Comparison of ENCODE assay signal across 33 cellular contexts in genomic region chr17:50464121-50464520, GRCh38. TPM values are rescaled to one million over a fixed set of nuclear protein-coding genes. Genes with fewer than 3 reads are reported as not detected.
"Had no signal": no experiment of that assay in that cellular context is flagged by ENCODE, and none has a peak within 500 bp of the region (broad histone marks: within the 10 kb centered on the region; RNA-seq: fewer than 3 reads in every experiment).

No MANE protein-coding gene starts in this region.

- H3K4me1 Mint-ChIP-seq: activated naive CD8-positive, alpha-beta T cell treated with anti-CD3 and anti-CD28 coated beads for 36 hours had no signal

- H3K9me3 Mint-ChIP-seq: activated CD4-positive, alpha-beta memory T cell treated with anti-CD3 and anti-CD28 coated beads for 36 hours; activated CD4-positive, alpha-beta T cell treated with anti-CD3 and anti-CD28 coated beads, Interleukin-2, amount 10 ng/mL, durations not matched to agents 24 days and 14 days; activated naive CD4-positive, alpha-beta T cell treated with anti-CD3 and anti-CD28 coated beads, Interleukin-2, amount 50 U/mL, for 24 hours; activated naive CD8-positive, alpha-beta T cell treated with anti-CD3 and anti-CD28 coated beads for 36 hours; activated naive CD8-positive, alpha-beta T cell treated with anti-CD3 and anti-CD28 coated beads, Interleukin-2, amount 50 U/mL, for 24 hours; activated T-cell treated with anti-CD3 and anti-CD28 coated beads, Interleukin-2, amount 50 U/mL, for 72 hours; effector memory CD8-positive, alpha-beta T cell had no signal

- H3K36me3 Mint-ChIP-seq: activated CD4-positive, alpha-beta memory T cell treated with anti-CD3 and anti-CD28 coated beads for 36 hours; activated CD8-positive, alpha-beta memory T cell treated with anti-CD3 and anti-CD28 coated beads, Interleukin-2, amount 10 ng/mL, durations not matched to agents 7 days and 5 days; activated naive CD4-positive, alpha-beta T cell treated with anti-CD3 and anti-CD28 coated beads, Interleukin-2, amount 50 U/mL, for 24 hours; activated naive CD8-positive, alpha-beta T cell treated with anti-CD3 and anti-CD28 coated beads for 36 hours had no signal

- DNase-seq: activated CD4-positive, alpha-beta memory T cell treated with anti-CD3 and anti-CD28 coated beads for 36 hours; activated CD4-positive, alpha-beta T cell treated with anti-CD3 and anti-CD28 coated beads for 36 hours; activated CD4-positive, alpha-beta T cell treated with anti-CD3 and anti-CD28 coated beads, Interleukin-2, amount 10 ng/mL, durations not matched to agents 24 days and 14 days; activated CD4-positive, CD25-positive, alpha-beta regulatory T cell; activated CD4-positive, CD25-positive, alpha-beta regulatory T cell treated with anti-CD3 and anti-CD28 coated beads, Interleukin-2, amount 50 U/mL, for 72 hours; activated CD8-positive, alpha-beta memory T cell treated with anti-CD3 and anti-CD28 coated beads, Interleukin-2, amount 10 ng/mL, durations not matched to agents 7 days and 5 days; activated CD8-positive, alpha-beta memory T cell treated with anti-CD3 and anti-CD28 coated beads, Interleukin-2, amount 50 U/mL, for 4 hours; activated CD8-positive, alpha-beta T cell treated with anti-CD3 and anti-CD28 coated beads, Interleukin-2, amount 10 ng/mL, durations not matched to agents 7 days and 5 days; activated gamma-delta T cell; activated naive CD4-positive, alpha-beta T cell; activated naive CD8-positive, alpha-beta T cell treated with anti-CD3 and anti-CD28 coated beads for 36 hours; activated naive CD8-positive, alpha-beta T cell treated with anti-CD3 and anti-CD28 coated beads, Interleukin-2, amount 50 U/mL, for 24 hours; activated T-cell treated with anti-CD3 and anti-CD28 coated beads, Interleukin-2, amount 50 U/mL, for 1 hour; activated T-cell treated with anti-CD3 and anti-CD28 coated beads, Interleukin-2, amount 50 U/mL, for 72 hours; adrenal gland; amygdala; body of pancreas; caudate nucleus; cortex of kidney; dermis blood vessel endothelial cell; effector CD4-positive, alpha-beta T cell; effector memory CD8-positive, alpha-beta T cell; erythroblast; foreskin keratinocyte; gastrocnemius medialis; glutamatergic neuron; heart left ventricle; T-helper 2 cell had no signal

- ATAC-seq: activated CD4-positive, alpha-beta T cell treated with anti-CD3 and anti-CD28 coated beads for 36 hours; activated CD8-positive, alpha-beta memory T cell treated with anti-CD3 and anti-CD28 coated beads, Interleukin-2, amount 10 ng/mL, durations not matched to agents 7 days and 5 days; activated CD8-positive, alpha-beta T cell treated with anti-CD3 and anti-CD28 coated beads, Interleukin-2, amount 10 ng/mL, durations not matched to agents 7 days and 5 days; activated naive CD8-positive, alpha-beta T cell treated with anti-CD3 and anti-CD28 coated beads, Interleukin-2, amount 50 U/mL, for 24 hours; activated T-cell treated with anti-CD3 and anti-CD28 coated beads, Interleukin-2, amount 50 U/mL, for 72 hours; body of pancreas; effector memory CD8-positive, alpha-beta T cell; foreskin keratinocyte; gastrocnemius medialis; heart left ventricle had no signal

- H3K9me3 ChIP-seq: adrenal gland, body of pancreas, esophagus muscularis mucosa, gastrocnemius medialis, heart left ventricle had no signal

- H3K27me3 ChIP-seq: adrenal gland, body of pancreas, gastrocnemius medialis had no signal

- H3K27ac ChIP-seq: adrenal gland, body of pancreas, esophagus muscularis mucosa, foreskin keratinocyte, gastrocnemius medialis, heart left ventricle had no signal

- H3K4me3 Mint-ChIP-seq: activated CD4-positive, alpha-beta memory T cell treated with anti-CD3 and anti-CD28 coated beads for 36 hours; activated CD4-positive, alpha-beta T cell treated with anti-CD3 and anti-CD28 coated beads for 36 hours; activated CD4-positive, alpha-beta T cell treated with anti-CD3 and anti-CD28 coated beads, Interleukin-2, amount 10 ng/mL, durations not matched to agents 24 days and 14 days; activated CD8-positive, alpha-beta memory T cell treated with anti-CD3 and anti-CD28 coated beads, Interleukin-2, amount 10 ng/mL, durations not matched to agents 7 days and 5 days; activated CD8-positive, alpha-beta T cell treated with anti-CD3 and anti-CD28 coated beads, Interleukin-2, amount 10 ng/mL, durations not matched to agents 7 days and 5 days; activated naive CD4-positive, alpha-beta T cell treated with anti-CD3 and anti-CD28 coated beads, Interleukin-2, amount 50 U/mL, for 24 hours; activated naive CD8-positive, alpha-beta T cell treated with anti-CD3 and anti-CD28 coated beads for 36 hours; activated naive CD8-positive, alpha-beta T cell treated with anti-CD3 and anti-CD28 coated beads, Interleukin-2, amount 50 U/mL, for 24 hours; activated T-cell treated with anti-CD3 and anti-CD28 coated beads, Interleukin-2, amount 50 U/mL, for 72 hours; effector memory CD8-positive, alpha-beta T cell had no signal

- H3K27ac Mint-ChIP-seq: activated CD4-positive, alpha-beta memory T cell treated with anti-CD3 and anti-CD28 coated beads for 36 hours; activated CD4-positive, alpha-beta T cell treated with anti-CD3 and anti-CD28 coated beads for 36 hours; activated CD4-positive, alpha-beta T cell treated with anti-CD3 and anti-CD28 coated beads, Interleukin-2, amount 10 ng/mL, durations not matched to agents 24 days and 14 days; activated CD8-positive, alpha-beta memory T cell treated with anti-CD3 and anti-CD28 coated beads, Interleukin-2, amount 10 ng/mL, durations not matched to agents 7 days and 5 days; activated CD8-positive, alpha-beta T cell treated with anti-CD3 and anti-CD28 coated beads, Interleukin-2, amount 10 ng/mL, durations not matched to agents 7 days and 5 days; activated naive CD4-positive, alpha-beta T cell treated with anti-CD3 and anti-CD28 coated beads, Interleukin-2, amount 50 U/mL, for 24 hours; activated naive CD8-positive, alpha-beta T cell treated with anti-CD3 and anti-CD28 coated beads for 36 hours; activated naive CD8-positive, alpha-beta T cell treated with anti-CD3 and anti-CD28 coated beads, Interleukin-2, amount 50 U/mL, for 24 hours; activated T-cell treated with anti-CD3 and anti-CD28 coated beads, Interleukin-2, amount 50 U/mL, for 72 hours; effector memory CD8-positive, alpha-beta T cell had no signal

- FAIRE-seq: colon had no signal

- H3K4me3 ChIP-seq: adrenal gland, body of pancreas, esophagus muscularis mucosa, gastrocnemius medialis, heart left ventricle had no signal

- H3K36me3 ChIP-seq: gastrocnemius medialis had no signal

- H3K4me1 ChIP-seq: foreskin keratinocyte had no signal

RNA-seq across cellular contexts. Expression of gene CHAD, which starts 4.6 kb away (rescaled TPM):
- total RNA-seq: activated CD4-positive, alpha-beta memory T cell treated with anti-CD3 and anti-CD28 coated beads for 36 hours; activated CD4-positive, alpha-beta T cell treated with anti-CD3 and anti-CD28 coated beads for 36 hours; activated CD4-positive, alpha-beta T cell treated with anti-CD3 and anti-CD28 coated beads, Interleukin-2, amount 10 ng/mL, durations not matched to agents 24 days and 14 days; activated CD8-positive, alpha-beta memory T cell treated with anti-CD3 and anti-CD28 coated beads for 36 hours; activated CD8-positive, alpha-beta memory T cell treated with anti-CD3 and anti-CD28 coated beads, Interleukin-2, amount 10 ng/mL, durations not matched to agents 7 days and 5 days; activated CD8-positive, alpha-beta T cell treated with anti-CD3 and anti-CD28 coated beads, Interleukin-2, amount 10 ng/mL, durations not matched to agents 7 days and 5 days; activated naive CD8-positive, alpha-beta T cell treated with anti-CD3 and anti-CD28 coated beads for 36 hours; activated T-cell treated with anti-CD3 and anti-CD28 coated beads, Interleukin-2, amount 50 U/mL, for 72 hours; dermis blood vessel endothelial cell; esophagus muscularis mucosa; foreskin keratinocyte; T-helper 1 cell treated with Interleukin-12 subunit alpha and Interleukin-12 subunit beta and Interleukin-4 antibody, amounts not matched to agents 30 ng/mL and 1 ng/mL, for 36 hours had no signal
- polyA plus RNA-seq: foreskin keratinocyte had no signal

RNA-seq across cellular contexts. Expression of gene MYCBPAP, which starts 44.1 kb away (rescaled TPM):
- total RNA-seq: gastrocnemius medialis had no signal
